In the genomic region with DNA sequence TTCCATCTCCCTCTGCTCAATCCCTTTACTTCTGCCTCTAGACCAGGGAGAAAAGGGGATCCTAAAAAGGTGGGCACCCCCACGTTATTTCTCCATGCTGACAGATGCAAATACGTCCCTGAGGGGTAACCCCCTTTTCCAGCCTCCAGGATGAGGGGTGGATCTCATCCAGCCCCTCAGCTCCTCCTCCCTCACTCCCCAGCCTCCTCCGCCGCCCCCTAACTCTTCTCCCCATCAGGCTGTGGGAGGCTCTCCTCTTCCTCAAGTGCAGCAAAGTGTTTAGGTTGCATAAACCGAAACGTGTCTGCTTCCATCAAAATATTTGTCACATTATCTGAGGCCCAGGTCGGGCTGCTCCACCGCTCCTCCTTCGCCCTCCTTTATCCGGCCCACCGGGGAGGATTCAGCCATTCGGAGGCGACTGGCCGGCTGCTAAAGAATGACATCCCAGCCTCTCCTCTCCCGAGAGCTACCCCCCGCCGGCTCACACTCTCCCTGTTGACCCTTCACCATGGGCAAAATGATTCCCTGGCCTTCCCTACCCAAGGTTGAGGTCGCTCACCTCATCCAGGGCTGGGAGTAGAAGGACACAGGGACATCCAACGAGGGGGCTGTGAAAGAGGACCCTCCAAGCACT, we compare ENCODE assay signal across 10 cellular contexts. TPM values are rescaled to one million over a fixed set of nuclear protein-coding genes. Genes with fewer than 3 reads are reported as not detected.
DNase-seq lines count a peak whose midpoint lies in the region; TF ChIP-seq lines count a peak whose summit lies in the region.
"Had no signal": no experiment of that assay in that cellular context is flagged by ENCODE, and none has a peak within 500 bp of the region (broad histone marks: within the 10 kb centered on the region; RNA-seq: fewer than 3 reads in every experiment).

No MANE protein-coding gene starts in this region.

- H3K9ac ChIP-seq in Loucy (ENCODE audit: low read depth, low read length, poor library complexity, severe bottlenecking), result no peak overlapping the region

- H2AFZ ChIP-seq in Loucy (ENCODE audit: low read length), result no peak overlapping the region
- H2AFZ ChIP-seq in neuron (ENCODE audit: low read depth, low read length), result peak overlapping the region; percentile 67

- BruUV-seq in Calu3 (replicated peaks; lab: Mats Ljungman, UMichigan), result no TSS peak

- H3K27me3 Mint-ChIP-seq in Calu3 (ENCODE audit: unreplicated experiment), result peaks cover 74% of the 10 kb centered on the region

- H4K20me1 ChIP-seq in Loucy (ENCODE audit: insufficient read depth, low read length, poor library complexity, severe bottlenecking), result no peaks in the 10 kb centered on the region

- CTCF ChIA-PET in Calu3 (lab: Charles Lee), result interaction anchor here (1.3 to 2.2 kb wide), 5 partner anchors 10 to 52 kb away, joined by 4 to 14 read pairs (median 9); no protein-coding TSS in a partner anchor

- H3K36me3 Mint-ChIP-seq in Calu3 (ENCODE audit: insufficient read depth, unreplicated experiment), result no peaks in the 10 kb centered on the region

- WGBS in ectodermal cell, 2 experiments, result 3 to 5% methylated on average over 19 of the region's 19 CpGs
- 24 to 40% (median 34%) methylated on average over 19 of the region's 19 CpGs for WGBS in spleen, 5 donors

- intact Hi-C loops in Calu3 (cut with micrococcal nuclease; ENCODE audit: unreplicated experiment), result loop anchor here (2.0 kb wide), 1 partner anchor 48 kb away; no protein-coding TSS in a partner anchor
- intact Hi-C loops in spleen (cut with DNase I; ENCODE audit: low total_unique reads), result loop anchor here (5.0 kb wide), 1 partner anchor 48 kb away; no protein-coding TSS in a partner anchor

- H3K79me2 ChIP-seq in Loucy (ENCODE audit: insufficient read depth, low read length), result no peaks in the 10 kb centered on the region

- no peaks in the 10 kb centered on the region for H3K4me1 Mint-ChIP-seq in Calu3 (ENCODE audit: low read depth, unreplicated experiment)

- peaks cover 27% of the 10 kb centered on the region for H3K27me3 ChIP-seq in Loucy (ENCODE audit: insufficient read depth, low read length, poor library complexity, severe bottlenecking)
- H3K27me3 ChIP-seq in ectodermal cell (ENCODE audit: control insufficient read depth, insufficient read depth, low read length, poor library complexity, severe bottlenecking), result peaks cover 88% of the 10 kb centered on the region
- H3K27me3 ChIP-seq in neuron (ENCODE audit: insufficient read depth, low read length), result peaks cover 66% of the 10 kb centered on the region
- peaks cover 4 to 98% (median 59%) of the 10 kb centered on the region in 7 donors for H3K27me3 ChIP-seq in spleen (replicated peaks in 1 of 7)

- H3K9me3 ChIP-seq in Loucy (ENCODE audit: insufficient read depth, low read depth, low read length) (no peaks in the 10 kb centered on the region), ectodermal cell (ENCODE audit: control insufficient read depth, low read length) (no peaks in the 10 kb centered on the region), neuron (ENCODE audit: low read length) (peaks cover 2% of the 10 kb centered on the region), spleen (no peaks in the 10 kb centered on the region)

- TF ChIP-seq CTCF in Calu3 (IDR thresholded peaks at IDR 0.05; ENCODE audit: unreplicated experiment) (no peak), Loucy (conservative IDR thresholded peaks at IDR 0.05; ENCODE audit: low read length) (no peak), spleen (IDR thresholded peaks at IDR 0.05 in 8 of 11, conservative IDR thresholded peaks at IDR 0.05 in 3 of 11) (no peak)

- H3K27ac ChIP-seq in ectodermal cell (ENCODE audit: insufficient read depth, low read depth, low read length, poor library complexity, severe bottlenecking) (no peak overlapping the region), spleen (no peak overlapping the region)

- H3K4me3 Mint-ChIP-seq in Calu3 (ENCODE audit: low read depth, unreplicated experiment), result peak overlapping the region; percentile 62

- H3K9me2 ChIP-seq in Loucy (replicated peaks; ENCODE audit: low read depth, low read length), result no peaks in the 10 kb centered on the region

- H3K4me1 ChIP-seq in Loucy (ENCODE audit: insufficient read depth, low read length, poor library complexity, severe bottlenecking), result peaks cover 4% of the 10 kb centered on the region
- peaks cover 15% of the 10 kb centered on the region for H3K4me1 ChIP-seq in ectodermal cell (ENCODE audit: control insufficient read depth, insufficient read depth, low read length)
- peaks cover 15% of the 10 kb centered on the region for H3K4me1 ChIP-seq in neuron (ENCODE audit: insufficient read depth, low read length)
- peaks cover 19 to 53% (median 38%) of the 10 kb centered on the region in 6 donors for H3K4me1 ChIP-seq in spleen

- H3K4me3 ChIP-seq in Loucy (ENCODE audit: low read length, poor library complexity, severe bottlenecking), result no peak overlapping the region
- H3K4me3 ChIP-seq in ectodermal cell (ENCODE audit: insufficient read depth, low read depth, low read length), result peak overlapping the region; percentile 27
- H3K4me3 ChIP-seq in neuron (ENCODE audit: low read length), result peak overlapping the region; percentile 72
- H3K4me3 ChIP-seq in spleen, result peak overlapping the region in 2 of 8 donors; percentile 41 to 68

- H3F3A ChIP-seq in Loucy (ENCODE audit: low read depth), result no peaks in the 10 kb centered on the region

- H3K4me2 ChIP-seq in Loucy (ENCODE audit: low read depth, low read length, poor library complexity, severe bottlenecking), result peak overlapping the region; percentile 91

- DNase-seq in Calu3 (no peak), pons (ENCODE audit: low spot score) (no peak), dedifferentiated amniotic fluid mesenchymal stem cell (ENCODE audit: extremely low spot score) (no peak), spleen (no peak), NCI-H1105 (lab: John Stamatoyannopoulos, UW) (no peak)
- DNase-seq: activated CD4-positive, alpha-beta T cell treated with anti-CD3 and anti-CD28 coated beads for 48 hours; kidney had no signal

- no peak for TF ChIP-seq POLR2A in spleen (IDR thresholded peaks at IDR 0.05)

- H3K9me3 Mint-ChIP-seq in Calu3 (ENCODE audit: low read depth, unreplicated experiment), result no peaks in the 10 kb centered on the region

- H3K36me3 ChIP-seq in Loucy (ENCODE audit: insufficient read depth, low read length) (no peaks in the 10 kb centered on the region), ectodermal cell (ENCODE audit: control insufficient read depth, insufficient read depth, low read length) (no peaks in the 10 kb centered on the region), neuron (ENCODE audit: insufficient read depth, low read length) (no peaks in the 10 kb centered on the region), spleen (no peaks in the 10 kb centered on the region)

- no peak overlapping the region for H3K27ac Mint-ChIP-seq in Calu3 (ENCODE audit: unreplicated experiment)

RNA-seq across cellular contexts. Expression of a gene that starts 1.2 kb away (rescaled TPM):
- total RNA-seq in Calu3 (2022), result 1.3 and 1.5 TPM in 2 replicates
- polyA plus RNA-seq in ectodermal cell (2013, experiment 1 of 4), result 1.5 TPM
- 2.1 TPM for polyA plus RNA-seq in ectodermal cell (2013, experiment 2 of 4)
- polyA plus RNA-seq in ectodermal cell (2013, experiment 3 of 4), result 2.6 TPM
- polyA plus RNA-seq in ectodermal cell (2013, experiment 4 of 4), result 2.2 TPM
- under 1 TPM in 1 of 7 donors, not detected in 6; 0.20 TPM for total RNA-seq in spleen
- polyA plus RNA-seq in spleen, result under 1 TPM in 1 of 3 donors, not detected in 2; 0.38 TPM

RNA-seq across cellular contexts. Expression of a gene that starts 21.7 kb away (rescaled TPM):
- 72.8 and 84.6 TPM in 2 replicates for total RNA-seq in Calu3 (2022)
- 47.1 TPM for polyA plus RNA-seq in ectodermal cell (2013, experiment 1 of 4)
- polyA plus RNA-seq in ectodermal cell (2013, experiment 2 of 4), result 34.3 TPM
- polyA plus RNA-seq in ectodermal cell (2013, experiment 3 of 4), result 32.7 TPM
- polyA plus RNA-seq in ectodermal cell (2013, experiment 4 of 4), result 29.3 TPM
- total RNA-seq in spleen, result 1 to 10 TPM; 1.1 to 5.8 (median 4.4) TPM
- polyA plus RNA-seq in spleen, result 1 to 10 TPM in 2 of 3 donors, under 1 TPM in 1; 0.26 to 1.5 (median 1.2) TPM

RNA-seq across cellular contexts. Expression of a gene that starts 54.0 kb away (rescaled TPM):
- total RNA-seq in Calu3 (2022) (not detected in 2 replicates), spleen (1 to 10 TPM in 1 of 7 donors, under 1 TPM in 2, not detected in 4; 0.41 to 1.7 (median 0.54) TPM)
- polyA plus RNA-seq in ectodermal cell (2013, experiment 1 of 4), result 0.15 TPM
- polyA plus RNA-seq in ectodermal cell (2013, experiment 2 of 4), result 0.07 TPM
- not detected for polyA plus RNA-seq in ectodermal cell (2013, experiment 3 of 4)
- polyA plus RNA-seq in ectodermal cell (2013, experiment 4 of 4), result 0.41 TPM
- polyA plus RNA-seq in spleen, result under 1 TPM in 2 of 3 donors, not detected in 1; 0.32 to 0.61 TPM

Comparison
In these comparisons a context has a peak if more than half of its experiments do, and no peak if none do; other contexts are left out.
1. RNA of a gene that starts 21.7 kb away (total RNA-seq): 72.8 to 84.6 TPM in Calu3; 1.1 to 5.8 TPM in spleen; every median in the first group is over 10 times any median in the second.